1 cellular context compared by ENCODE assay signal in genomic region chr10:31318854-31319601, GRCh38.
TF ChIP-seq lines count a peak whose summit lies in the region.

Gene ZEB1 (plus strand): TSS chr10:31319216. CDS start chr10:31319235, 19 bp downstream.

TF ChIP-seq in HEK293, 187 proteins besides CTCF, POLR2A, EP300 and RAD21 (continued from another document):
- TF ChIP-seq, protein P1, sequence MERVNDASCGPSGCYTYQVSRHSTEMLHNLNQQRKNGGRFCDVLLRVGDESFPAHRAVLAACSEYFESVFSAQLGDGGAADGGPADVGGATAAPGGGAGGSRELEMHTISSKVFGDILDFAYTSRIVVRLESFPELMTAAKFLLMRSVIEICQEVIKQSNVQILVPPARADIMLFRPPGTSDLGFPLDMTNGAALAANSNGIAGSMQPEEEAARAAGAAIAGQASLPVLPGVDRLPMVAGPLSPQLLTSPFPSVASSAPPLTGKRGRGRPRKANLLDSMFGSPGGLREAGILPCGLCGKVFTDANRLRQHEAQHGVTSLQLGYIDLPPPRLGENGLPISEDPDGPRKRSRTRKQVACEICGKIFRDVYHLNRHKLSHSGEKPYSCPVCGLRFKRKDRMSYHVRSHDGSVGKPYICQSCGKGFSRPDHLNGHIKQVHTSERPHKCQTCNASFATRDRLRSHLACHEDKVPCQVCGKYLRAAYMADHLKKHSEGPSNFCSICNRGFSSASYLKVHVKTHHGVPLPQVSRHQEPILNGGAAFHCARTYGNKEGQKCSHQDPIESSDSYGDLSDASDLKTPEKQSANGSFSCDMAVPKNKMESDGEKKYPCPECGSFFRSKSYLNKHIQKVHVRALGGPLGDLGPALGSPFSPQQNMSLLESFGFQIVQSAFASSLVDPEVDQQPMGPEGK (tag by site-specific recombination; IDR thresholded peaks at IDR 0.05) = peak; percentile 90
- TF ChIP-seq YY1 (tag by site-specific recombination; IDR thresholded peaks at IDR 0.05) = peak; percentile 49; the same call in 1 of the 2 replicates
- TF ChIP-seq ZNF37A (tag by site-specific recombination; IDR thresholded peaks at IDR 0.05) = no peak
- TF ChIP-seq ZNF274 (IDR thresholded peaks at IDR 0.05; ENCODE audit: low read length) = no peak
- no peak for TF ChIP-seq ZNF274 (tag by site-specific recombination; IDR thresholded peaks at IDR 0.05; ENCODE audit: borderline replicate concordance)
- no peak for TF ChIP-seq ZNF513 (tag by site-specific recombination; IDR thresholded peaks at IDR 0.05)
- peak; percentile 29 for TF ChIP-seq ZNF76 (tag by site-specific recombination; IDR thresholded peaks at IDR 0.05; ENCODE audit: borderline replicate concordance, low read depth)
- no peak for TF ChIP-seq ZBTB20 (tag by site-specific recombination; IDR thresholded peaks at IDR 0.05)
- TF ChIP-seq BCL6B (tag by site-specific recombination; IDR thresholded peaks at IDR 0.05) = no peak
- TF ChIP-seq ZNF132 (tag by site-specific recombination; IDR thresholded peaks at IDR 0.05; ENCODE audit: borderline replicate concordance) = no peak
- TF ChIP-seq ZNF335 (tag by site-specific recombination; conservative IDR thresholded peaks at IDR 0.05) = peak; percentile 97
- TF ChIP-seq ZNF600 (tag by site-specific recombination; IDR thresholded peaks at IDR 0.05) = peak; percentile 50; the same call in 1 of the 2 replicates
- TF ChIP-seq EGR2 (tag by site-specific recombination; IDR thresholded peaks at IDR 0.05; ENCODE audit: low read depth) = peak; percentile 52; the same call in 1 of the 2 replicates
- 0 out of 2 replicates have a peak, but pooled peaks have one; percentile 34 for TF ChIP-seq KLF7 (tag by site-specific recombination; IDR thresholded peaks at IDR 0.05; ENCODE audit: borderline replicate concordance)
- 0 out of 2 replicates have a peak, but pooled peaks have one; percentile 41 for TF ChIP-seq REPIN1 (tag by site-specific recombination; IDR thresholded peaks at IDR 0.05; ENCODE audit: low read depth)
- TF ChIP-seq MZF1 (tag by site-specific recombination; IDR thresholded peaks at IDR 0.05; ENCODE audit: borderline replicate concordance) = 0 out of 2 replicates have a peak, but pooled peaks have one; percentile 20
- no peak for TF ChIP-seq ZNF114 (tag by site-specific recombination; IDR thresholded peaks at IDR 0.05)
- TF ChIP-seq ZNF777 (tag by site-specific recombination; IDR thresholded peaks at IDR 0.05; ENCODE audit: borderline replicate concordance) = no peak
- TF ChIP-seq ZNF791 (tag by site-specific recombination; IDR thresholded peaks at IDR 0.05) = no peak
- TF ChIP-seq ZNF184 (tag by site-specific recombination; IDR thresholded peaks at IDR 0.05) = no peak
- peak; percentile 29; the same call in 1 of the 2 replicates for TF ChIP-seq ZNF692 (tag by site-specific recombination; IDR thresholded peaks at IDR 0.05)
- no peak for TF ChIP-seq SP7 (tag by site-specific recombination; IDR thresholded peaks at IDR 0.05)
- TF ChIP-seq, protein P2, sequence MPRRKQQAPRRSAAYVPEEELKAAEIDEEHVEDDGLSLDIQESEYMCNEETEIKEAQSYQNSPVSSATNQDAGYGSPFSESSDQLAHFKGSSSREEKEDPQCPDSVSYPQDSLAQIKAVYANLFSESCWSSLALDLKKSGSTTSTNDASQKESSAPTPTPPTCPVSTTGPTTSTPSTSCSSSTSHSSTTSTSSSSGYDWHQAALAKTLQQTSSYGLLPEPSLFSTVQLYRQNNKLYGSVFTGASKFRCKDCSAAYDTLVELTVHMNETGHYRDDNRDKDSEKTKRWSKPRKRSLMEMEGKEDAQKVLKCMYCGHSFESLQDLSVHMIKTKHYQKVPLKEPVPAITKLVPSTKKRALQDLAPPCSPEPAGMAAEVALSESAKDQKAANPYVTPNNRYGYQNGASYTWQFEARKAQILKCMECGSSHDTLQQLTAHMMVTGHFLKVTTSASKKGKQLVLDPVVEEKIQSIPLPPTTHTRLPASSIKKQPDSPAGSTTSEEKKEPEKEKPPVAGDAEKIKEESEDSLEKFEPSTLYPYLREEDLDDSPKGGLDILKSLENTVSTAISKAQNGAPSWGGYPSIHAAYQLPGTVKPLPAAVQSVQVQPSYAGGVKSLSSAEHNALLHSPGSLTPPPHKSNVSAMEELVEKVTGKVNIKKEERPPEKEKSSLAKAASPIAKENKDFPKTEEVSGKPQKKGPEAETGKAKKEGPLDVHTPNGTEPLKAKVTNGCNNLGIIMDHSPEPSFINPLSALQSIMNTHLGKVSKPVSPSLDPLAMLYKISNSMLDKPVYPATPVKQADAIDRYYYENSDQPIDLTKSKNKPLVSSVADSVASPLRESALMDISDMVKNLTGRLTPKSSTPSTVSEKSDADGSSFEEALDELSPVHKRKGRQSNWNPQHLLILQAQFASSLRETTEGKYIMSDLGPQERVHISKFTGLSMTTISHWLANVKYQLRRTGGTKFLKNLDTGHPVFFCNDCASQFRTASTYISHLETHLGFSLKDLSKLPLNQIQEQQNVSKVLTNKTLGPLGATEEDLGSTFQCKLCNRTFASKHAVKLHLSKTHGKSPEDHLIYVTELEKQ (tag by site-specific recombination; IDR thresholded peaks at IDR 0.05; ENCODE audit: borderline replicate concordance) = no peak
- no peak; the same call in 1 of the 2 replicates for TF ChIP-seq ZNF561 (tag by site-specific recombination; IDR thresholded peaks at IDR 0.05; ENCODE audit: borderline replicate concordance)
- no peak for TF ChIP-seq ZNF449 (tag by site-specific recombination; IDR thresholded peaks at IDR 0.05)
